In the genomic region with DNA sequence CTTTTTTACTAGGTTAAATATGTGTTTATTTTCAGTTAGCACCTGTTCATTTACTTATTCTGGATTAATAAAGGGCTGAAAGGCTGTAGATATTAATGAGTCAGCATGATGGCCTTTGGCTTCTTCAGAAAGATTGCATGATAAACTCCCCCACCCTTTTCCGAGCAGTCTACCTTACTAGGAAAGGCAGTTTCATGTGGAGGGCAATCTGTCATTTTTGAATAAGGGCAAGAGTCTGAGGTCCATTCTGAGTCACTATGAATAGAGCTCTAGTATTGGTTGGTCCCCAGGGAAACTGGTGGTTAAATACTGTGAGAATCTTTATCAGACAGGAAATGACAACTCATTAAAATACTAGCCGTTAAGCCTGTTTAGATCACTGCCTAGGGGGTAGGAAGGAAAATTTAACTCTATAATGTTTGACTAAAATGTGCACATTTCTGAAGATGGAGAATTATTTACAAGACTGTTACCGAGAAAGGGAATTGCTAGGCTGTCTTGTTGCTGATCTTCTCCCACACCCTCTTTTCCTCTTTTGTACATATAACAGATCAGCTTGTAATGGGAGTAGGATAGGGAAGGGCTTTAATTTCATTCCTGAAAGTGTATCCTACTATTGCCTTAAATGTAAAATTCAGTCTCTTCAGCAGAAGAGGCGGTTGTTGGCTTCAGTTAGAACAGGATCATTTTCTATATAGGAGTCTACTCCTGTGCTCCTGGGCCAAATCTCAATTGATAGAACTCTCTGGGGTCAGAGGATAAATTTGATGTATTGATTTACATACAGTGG, we compare ENCODE assay signal across 8 cellular contexts.
DNase-seq lines count a peak whose midpoint lies in the region; ATAC-seq and TF ChIP-seq lines count a peak whose summit lies in the region.

No MANE protein-coding gene starts in this region.

- intact Hi-C loops in left ventricle myocardium superior (cut with micrococcal nuclease): no loop called here

- peak overlapping the region; percentile 88 for H3K4me3 Mint-ChIP-seq in activated naive CD4-positive, alpha-beta T cell treated with anti-CD3 and anti-CD28 coated beads, Interleukin-2, amount 50 U/mL, for 24 hours
- peak overlapping the region; percentile 80 to 86 for H3K4me3 Mint-ChIP-seq in stimulated activated naive B cell treated with anti-CD40 and anti-IgM and Interleukin-4, amounts not matched to agents 10 μg/mL and 1 μg/mL and 100 μg/mL, for 72 hours
- H3K4me3 Mint-ChIP-seq in glutamatergic neuron (ENCODE audit: unreplicated experiment): no peak overlapping the region

- DNase-seq in D341Med (ENCODE audit: low spot score): peak; percentile 48
- peak; percentile 39 for DNase-seq in NCI-H446 treated with DMSO at 0.1 percent for 48 hours (lab: John Stamatoyannopoulos, UW)
- DNase-seq in left ventricle myocardium superior: no peak
- DNase-seq in stimulated activated naive B cell treated with anti-CD40 and anti-IgM and Interleukin-4, amounts not matched to agents 10 μg/mL and 1 μg/mL and 100 μg/mL, for 72 hours: peak; percentile 77
- no peak for DNase-seq in glutamatergic neuron

- TF ChIP-seq CTCF in glutamatergic neuron (IDR thresholded peaks at IDR 0.05; ENCODE audit: partially characterized antibody, unreplicated experiment): no peak

- H3K9me3 Mint-ChIP-seq in activated naive CD4-positive, alpha-beta T cell treated with anti-CD3 and anti-CD28 coated beads, Interleukin-2, amount 50 U/mL, for 24 hours: no peaks in the 10 kb centered on the region
- H3K9me3 Mint-ChIP-seq in stimulated activated naive B cell treated with anti-CD40 and anti-IgM and Interleukin-4, amounts not matched to agents 10 μg/mL and 1 μg/mL and 100 μg/mL, for 72 hours: no peaks in the 10 kb centered on the region
- H3K9me3 Mint-ChIP-seq in glutamatergic neuron (ENCODE audit: unreplicated experiment): no peaks in the 10 kb centered on the region

- H3K27me3 Mint-ChIP-seq in activated naive CD4-positive, alpha-beta T cell treated with anti-CD3 and anti-CD28 coated beads, Interleukin-2, amount 50 U/mL, for 24 hours: no peaks in the 10 kb centered on the region
- no peaks in the 10 kb centered on the region for H3K27me3 Mint-ChIP-seq in stimulated activated naive B cell treated with anti-CD40 and anti-IgM and Interleukin-4, amounts not matched to agents 10 μg/mL and 1 μg/mL and 100 μg/mL, for 72 hours
- H3K27me3 Mint-ChIP-seq in glutamatergic neuron (ENCODE audit: unreplicated experiment): no peaks in the 10 kb centered on the region

- peaks cover 12% of the 10 kb centered on the region for H3K36me3 Mint-ChIP-seq in activated naive CD4-positive, alpha-beta T cell treated with anti-CD3 and anti-CD28 coated beads, Interleukin-2, amount 50 U/mL, for 24 hours
- H3K36me3 Mint-ChIP-seq in stimulated activated naive B cell treated with anti-CD40 and anti-IgM and Interleukin-4, amounts not matched to agents 10 μg/mL and 1 μg/mL and 100 μg/mL, for 72 hours: peaks cover 2 to 33% of the 10 kb centered on the region in 2 donors
- H3K36me3 Mint-ChIP-seq in glutamatergic neuron (ENCODE audit: unreplicated experiment): no peaks in the 10 kb centered on the region

- peak; percentile 68 for ATAC-seq in GM19043 (IDR thresholded peaks at IDR 0.05; ENCODE audit: low read depth, unreplicated experiment)
- peak; percentile 62 for ATAC-seq in HG03280 (IDR thresholded peaks at IDR 0.05; ENCODE audit: unreplicated experiment)
- ATAC-seq in left ventricle myocardium superior: peak; percentile 76
- ATAC-seq in stimulated activated naive B cell treated with anti-CD40 and anti-IgM and Interleukin-4, amounts not matched to agents 10 μg/mL and 1 μg/mL and 100 μg/mL, for 72 hours (replicated peaks): peak; percentile 73 to 84

- peak overlapping the region; percentile 100 for H3K27ac Mint-ChIP-seq in activated naive CD4-positive, alpha-beta T cell treated with anti-CD3 and anti-CD28 coated beads, Interleukin-2, amount 50 U/mL, for 24 hours
- H3K27ac Mint-ChIP-seq in stimulated activated naive B cell treated with anti-CD40 and anti-IgM and Interleukin-4, amounts not matched to agents 10 μg/mL and 1 μg/mL and 100 μg/mL, for 72 hours: peak overlapping the region; percentile 97
- H3K27ac Mint-ChIP-seq in glutamatergic neuron (ENCODE audit: unreplicated experiment): no peak overlapping the region

- H3K4me1 Mint-ChIP-seq in activated naive CD4-positive, alpha-beta T cell treated with anti-CD3 and anti-CD28 coated beads, Interleukin-2, amount 50 U/mL, for 24 hours: peaks cover 70% of the 10 kb centered on the region
- H3K4me1 Mint-ChIP-seq in stimulated activated naive B cell treated with anti-CD40 and anti-IgM and Interleukin-4, amounts not matched to agents 10 μg/mL and 1 μg/mL and 100 μg/mL, for 72 hours: peaks cover 38 to 82% of the 10 kb centered on the region in 2 donors
- H3K4me1 Mint-ChIP-seq in glutamatergic neuron (ENCODE audit: low read depth, unreplicated experiment): peaks cover 7% of the 10 kb centered on the region

Comparison
In these comparisons a context has a peak if more than half of its experiments do, and no peak if none do; other contexts are left out.
1. DNase-seq: peak in D341Med (single experiment), NCI-H446 treated with DMSO at 0.1 percent for 48 hours (single experiment) and stimulated activated naive B cell treated with anti-CD40 and anti-IgM and Interleukin-4, amounts not matched to agents 10 μg/mL and 1 μg/mL and 100 μg/mL, for 72 hours (single experiment); none in left ventricle myocardium superior (single experiment) and glutamatergic neuron (single experiment).
2. Peak in every context shown above with its lines, with median percentiles within 50 percentile points of each other: ATAC-seq.